In the genomic region with DNA sequence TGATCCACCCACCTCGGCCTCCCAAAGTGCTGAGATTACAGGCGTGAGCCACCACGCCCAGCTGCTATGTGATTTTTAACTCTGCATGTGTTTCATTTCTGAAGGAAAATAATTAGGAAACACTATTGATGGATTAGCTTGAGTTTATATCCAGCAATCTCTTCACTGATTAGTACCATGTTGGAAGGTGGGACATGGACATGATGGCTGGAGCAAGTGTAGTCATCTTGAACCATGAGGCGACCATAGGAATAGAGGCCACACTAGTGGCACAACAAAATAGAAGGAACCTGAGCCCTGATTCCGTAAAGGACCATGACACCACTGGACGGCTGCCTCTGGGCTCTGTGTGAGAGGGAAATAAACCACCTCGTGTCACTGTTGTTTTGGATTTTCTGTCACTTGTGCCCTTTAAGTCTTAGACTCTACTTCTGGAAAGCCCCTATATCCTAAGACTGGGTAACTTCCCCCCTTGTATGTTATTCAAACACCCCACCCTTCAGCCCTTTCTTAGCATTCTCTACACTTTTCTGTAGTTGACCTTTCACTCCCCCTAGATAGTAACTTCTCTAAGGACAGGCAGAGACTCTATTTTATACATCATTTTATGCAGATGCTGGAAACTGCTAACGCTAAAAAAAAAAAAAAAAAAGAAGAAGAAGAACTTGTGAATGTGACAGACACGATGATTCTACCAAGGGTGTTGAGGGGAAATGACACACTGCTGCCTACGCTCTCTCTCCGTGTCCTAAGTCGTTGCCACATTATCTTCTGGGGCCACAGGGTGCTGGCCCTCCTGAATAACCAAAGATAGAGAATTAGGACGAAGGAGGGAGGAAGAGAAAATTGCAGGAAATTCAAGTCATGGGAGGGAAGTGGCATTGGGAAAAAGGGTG, we compare ENCODE assay signal across 1 cellular context.
TF ChIP-seq lines count a peak whose summit lies in the region.

No MANE protein-coding gene starts in this region.

TF ChIP-seq in K562, 482 proteins besides CTCF, POLR2A, EP300 and RAD21 (continued from another document and continues in another):
- TF ChIP-seq JUNB (CRISPR knock-in tag; conservative IDR thresholded peaks at IDR 0.05) (no peak), LEF1 (IDR thresholded peaks at IDR 0.05) (peak; percentile 58), STAT5A (IDR thresholded peaks at IDR 0.05; ENCODE audit: borderline replicate concordance, low read length) (peak; percentile 76), PKNOX1 (IDR thresholded peaks at IDR 0.05) (peak; percentile 63), PHTF2 (CRISPR knock-in tag; IDR thresholded peaks at IDR 0.05) (no peak), ZC3H11A (IDR thresholded peaks at IDR 0.05; ENCODE audit: low read depth, low read length) (no peak), UBTF (IDR thresholded peaks at IDR 0.05; ENCODE audit: borderline replicate concordance in 1 of 2, low read depth in 2 of 2, low read length in 2 of 2) (no peak), ZNF12 (CRISPR knock-in tag; IDR thresholded peaks at IDR 0.05) (no peak), ZNF23 (CRISPR knock-in tag; IDR thresholded peaks at IDR 0.05) (no peak), NFE2 (IDR thresholded peaks at IDR 0.05; ENCODE audit: low read depth) (peak; percentile 8; the same call in 1 of the 2 replicates), NCOA4 (IDR thresholded peaks at IDR 0.05; ENCODE audit: partially characterized antibody) (no peak), ZNF354B (CRISPR knock-in tag; IDR thresholded peaks at IDR 0.05) (no peak), NR2C2 (CRISPR knock-in tag; IDR thresholded peaks at IDR 0.05) (no peak), NR2C2 (tag; IDR thresholded peaks at IDR 0.05) (no peak), NBN (IDR thresholded peaks at IDR 0.05; ENCODE audit: low read depth) (0 out of 2 replicates have a peak, but pooled peaks have one; percentile 36), CREBBP (IDR thresholded peaks at IDR 0.05; ENCODE audit: low read depth, low read length) (no peak), RBM39 (optimal IDR thresholded peaks at IDR 0.05; ENCODE audit: low read depth, low read length) (no peak), RAD51 (IDR thresholded peaks at IDR 0.05; ENCODE audit: borderline replicate concordance, low read depth) (no peak), ZNF764 (CRISPR knock-in tag; IDR thresholded peaks at IDR 0.05; ENCODE audit: low read depth) (no peak), SIX5 (IDR thresholded peaks at IDR 0.05; ENCODE audit: borderline replicate concordance in 1 of 2, insufficient read depth in 1 of 2, low read depth in 1 of 2, low read length in 2 of 2) (no peak), DPF2 (IDR thresholded peaks at IDR 0.05) (peak; percentile 96), NCOA2 (IDR thresholded peaks at IDR 0.05; ENCODE audit: partially characterized antibody in 2 of 2) (no peak), HMGN3 (IDR thresholded peaks at IDR 0.05; ENCODE audit: borderline replicate concordance, extremely low read depth, insufficient read length, low read depth, low read length) (no peak), BMI1 (IDR thresholded peaks at IDR 0.05; ENCODE audit: low read length) (no peak), SMAD3 (CRISPR knock-in tag; conservative IDR thresholded peaks at IDR 0.05) (no peak), SMARCA4 (IDR thresholded peaks at IDR 0.05) (peak; percentile 93), GTF2E2 (tag; IDR thresholded peaks at IDR 0.05) (no peak), CHCHD3 (CRISPR knock-in tag; IDR thresholded peaks at IDR 0.05) (no peak), XRCC3 (IDR thresholded peaks at IDR 0.05) (no peak), HMG20A (CRISPR knock-in tag; conservative IDR thresholded peaks at IDR 0.05) (no peak), MCM7 (IDR thresholded peaks at IDR 0.05) (no peak), ZNF830 (CRISPR knock-in tag; IDR thresholded peaks at IDR 0.05) (no peak), FOXK1 (CRISPR knock-in tag; IDR thresholded peaks at IDR 0.05; ENCODE audit: borderline replicate concordance) (no peak), GABPB2 (CRISPR knock-in tag; conservative IDR thresholded peaks at IDR 0.05) (no peak), GTF3C2 (IDR thresholded peaks at IDR 0.05; ENCODE audit: borderline replicate concordance, extremely low read depth, insufficient read length) (no peak), MLX (CRISPR knock-in tag; conservative IDR thresholded peaks at IDR 0.05) (no peak), ASH1L (IDR thresholded peaks at IDR 0.05; ENCODE audit: borderline replicate concordance, low read depth, partially characterized antibody) (peak; percentile 35), SAFB2 (IDR thresholded peaks at IDR 0.05; ENCODE audit: borderline replicate concordance, low read depth, low read length, severe bottlenecking) (no peak), YBX1 (IDR thresholded peaks at IDR 0.05) (no peak), ZNF449 (CRISPR knock-in tag; IDR thresholded peaks at IDR 0.05) (no peak)
- TF ChIP-seq, protein P1, sequence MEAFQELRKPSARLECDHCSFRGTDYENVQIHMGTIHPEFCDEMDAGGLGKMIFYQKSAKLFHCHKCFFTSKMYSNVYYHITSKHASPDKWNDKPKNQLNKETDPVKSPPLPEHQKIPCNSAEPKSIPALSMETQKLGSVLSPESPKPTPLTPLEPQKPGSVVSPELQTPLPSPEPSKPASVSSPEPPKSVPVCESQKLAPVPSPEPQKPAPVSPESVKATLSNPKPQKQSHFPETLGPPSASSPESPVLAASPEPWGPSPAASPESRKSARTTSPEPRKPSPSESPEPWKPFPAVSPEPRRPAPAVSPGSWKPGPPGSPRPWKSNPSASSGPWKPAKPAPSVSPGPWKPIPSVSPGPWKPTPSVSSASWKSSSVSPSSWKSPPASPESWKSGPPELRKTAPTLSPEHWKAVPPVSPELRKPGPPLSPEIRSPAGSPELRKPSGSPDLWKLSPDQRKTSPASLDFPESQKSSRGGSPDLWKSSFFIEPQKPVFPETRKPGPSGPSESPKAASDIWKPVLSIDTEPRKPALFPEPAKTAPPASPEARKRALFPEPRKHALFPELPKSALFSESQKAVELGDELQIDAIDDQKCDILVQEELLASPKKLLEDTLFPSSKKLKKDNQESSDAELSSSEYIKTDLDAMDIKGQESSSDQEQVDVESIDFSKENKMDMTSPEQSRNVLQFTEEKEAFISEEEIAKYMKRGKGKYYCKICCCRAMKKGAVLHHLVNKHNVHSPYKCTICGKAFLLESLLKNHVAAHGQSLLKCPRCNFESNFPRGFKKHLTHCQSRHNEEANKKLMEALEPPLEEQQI (IDR thresholded peaks at IDR 0.05): no peak
- TF ChIP-seq, protein P2, sequence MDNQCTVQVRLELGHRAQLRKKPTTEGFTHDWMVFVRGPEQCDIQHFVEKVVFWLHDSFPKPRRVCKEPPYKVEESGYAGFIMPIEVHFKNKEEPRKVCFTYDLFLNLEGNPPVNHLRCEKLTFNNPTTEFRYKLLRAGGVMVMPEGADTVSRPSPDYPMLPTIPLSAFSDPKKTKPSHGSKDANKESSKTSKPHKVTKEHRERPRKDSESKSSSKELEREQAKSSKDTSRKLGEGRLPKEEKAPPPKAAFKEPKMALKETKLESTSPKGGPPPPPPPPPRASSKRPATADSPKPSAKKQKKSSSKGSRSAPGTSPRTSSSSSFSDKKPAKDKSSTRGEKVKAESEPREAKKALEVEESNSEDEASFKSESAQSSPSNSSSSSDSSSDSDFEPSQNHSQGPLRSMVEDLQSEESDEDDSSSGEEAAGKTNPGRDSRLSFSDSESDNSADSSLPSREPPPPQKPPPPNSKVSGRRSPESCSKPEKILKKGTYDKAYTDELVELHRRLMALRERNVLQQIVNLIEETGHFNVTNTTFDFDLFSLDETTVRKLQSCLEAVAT (IDR thresholded peaks at IDR 0.05): no peak
- TF ChIP-seq, protein P3, sequence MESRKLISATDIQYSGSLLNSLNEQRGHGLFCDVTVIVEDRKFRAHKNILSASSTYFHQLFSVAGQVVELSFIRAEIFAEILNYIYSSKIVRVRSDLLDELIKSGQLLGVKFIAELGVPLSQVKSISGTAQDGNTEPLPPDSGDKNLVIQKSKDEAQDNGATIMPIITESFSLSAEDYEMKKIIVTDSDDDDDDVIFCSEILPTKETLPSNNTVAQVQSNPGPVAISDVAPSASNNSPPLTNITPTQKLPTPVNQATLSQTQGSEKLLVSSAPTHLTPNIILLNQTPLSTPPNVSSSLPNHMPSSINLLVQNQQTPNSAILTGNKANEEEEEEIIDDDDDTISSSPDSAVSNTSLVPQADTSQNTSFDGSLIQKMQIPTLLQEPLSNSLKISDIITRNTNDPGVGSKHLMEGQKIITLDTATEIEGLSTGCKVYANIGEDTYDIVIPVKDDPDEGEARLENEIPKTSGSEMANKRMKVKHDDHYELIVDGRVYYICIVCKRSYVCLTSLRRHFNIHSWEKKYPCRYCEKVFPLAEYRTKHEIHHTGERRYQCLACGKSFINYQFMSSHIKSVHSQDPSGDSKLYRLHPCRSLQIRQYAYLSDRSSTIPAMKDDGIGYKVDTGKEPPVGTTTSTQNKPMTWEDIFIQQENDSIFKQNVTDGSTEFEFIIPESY (CRISPR knock-in tag; IDR thresholded peaks at IDR 0.05): no peak
- TF ChIP-seq, protein P4, sequence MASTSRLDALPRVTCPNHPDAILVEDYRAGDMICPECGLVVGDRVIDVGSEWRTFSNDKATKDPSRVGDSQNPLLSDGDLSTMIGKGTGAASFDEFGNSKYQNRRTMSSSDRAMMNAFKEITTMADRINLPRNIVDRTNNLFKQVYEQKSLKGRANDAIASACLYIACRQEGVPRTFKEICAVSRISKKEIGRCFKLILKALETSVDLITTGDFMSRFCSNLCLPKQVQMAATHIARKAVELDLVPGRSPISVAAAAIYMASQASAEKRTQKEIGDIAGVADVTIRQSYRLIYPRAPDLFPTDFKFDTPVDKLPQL (IDR thresholded peaks at IDR 0.05; ENCODE audit: extremely low read depth, insufficient read length): no peak
- TF ChIP-seq, protein P5, sequence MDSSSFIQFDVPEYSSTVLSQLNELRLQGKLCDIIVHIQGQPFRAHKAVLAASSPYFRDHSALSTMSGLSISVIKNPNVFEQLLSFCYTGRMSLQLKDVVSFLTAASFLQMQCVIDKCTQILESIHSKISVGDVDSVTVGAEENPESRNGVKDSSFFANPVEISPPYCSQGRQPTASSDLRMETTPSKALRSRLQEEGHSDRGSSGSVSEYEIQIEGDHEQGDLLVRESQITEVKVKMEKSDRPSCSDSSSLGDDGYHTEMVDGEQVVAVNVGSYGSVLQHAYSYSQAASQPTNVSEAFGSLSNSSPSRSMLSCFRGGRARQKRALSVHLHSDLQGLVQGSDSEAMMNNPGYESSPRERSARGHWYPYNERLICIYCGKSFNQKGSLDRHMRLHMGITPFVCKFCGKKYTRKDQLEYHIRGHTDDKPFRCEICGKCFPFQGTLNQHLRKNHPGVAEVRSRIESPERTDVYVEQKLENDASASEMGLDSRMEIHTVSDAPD (CRISPR knock-in tag; IDR thresholded peaks at IDR 0.05): no peak
